Comparison of ENCODE assay signal across 28 cellular contexts in the genomic region with DNA sequence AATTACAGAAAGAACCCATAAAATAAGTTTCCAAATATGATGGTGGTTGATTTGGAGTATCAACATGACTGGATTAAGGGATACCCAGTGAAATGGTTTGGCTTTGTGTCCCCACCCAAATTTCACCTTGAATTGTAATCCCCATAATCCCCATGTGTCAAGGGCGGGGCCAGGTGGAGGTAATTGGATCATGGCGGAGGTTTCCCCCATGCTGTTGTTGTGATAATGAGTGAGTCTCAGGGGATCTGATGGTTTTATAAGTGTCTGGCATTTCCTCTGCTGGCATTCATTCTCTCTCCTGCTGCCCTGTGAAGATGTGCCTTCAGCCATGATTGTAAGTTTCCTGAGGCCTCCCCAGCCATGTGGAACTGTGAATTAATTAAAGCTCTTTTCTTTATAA. TPM values are rescaled to one million over a fixed set of nuclear protein-coding genes. Genes with fewer than 3 reads are reported as not detected.
"Had no signal": no experiment of that assay in that cellular context is flagged by ENCODE, and none has a peak within 500 bp of the region (broad histone marks: within the 10 kb centered on the region; RNA-seq: fewer than 3 reads in every experiment).

No MANE protein-coding gene starts in this region.

- H3K27ac Mint-ChIP-seq: naive thymus-derived CD4-positive, alpha-beta T cell; stimulated activated naive CD8-positive, alpha-beta T cell treated with anti-CD3 and anti-CD28 coated beads, Interleukin-15, amount 100 ng/mL, for 72 hours had no signal

- DNase-seq: dermis blood vessel endothelial cell; effector memory CD4-positive, alpha-beta T cell; erythroblast; esophagus squamous epithelium; foreskin melanocyte; kidney; left lung; mesenchymal stem cell; midbrain; naive thymus-derived CD4-positive, alpha-beta T cell; nucleus accumbens; stimulated activated CD4-positive, alpha-beta T cell treated with anti-CD3 and anti-CD28 coated beads, Interleukin-12 subunit alpha, Interleukin-12 subunit beta, amount 100 ng/mL, for 4 hours; stimulated activated CD4-positive, alpha-beta T cell treated with anti-CD3 and anti-CD28 coated beads, Interleukin-1b, Interleukin-23, amount 100 ng/mL, for 48 hours; stimulated activated CD4-positive, alpha-beta T cell treated with anti-CD3 and anti-CD28 coated beads, Interleukin-4, amount 100 ng/mL, for 1 hour; stimulated activated CD8-positive, alpha-beta memory T cell treated with anti-CD3 and anti-CD28 coated beads, Interleukin-4, amount 100 ng/mL, for 48 hours; stimulated activated naive CD4-positive, alpha-beta T cell; stimulated activated naive CD8-positive, alpha-beta T cell treated with anti-CD3 and anti-CD28 coated beads, Interleukin-15, amount 100 ng/mL, for 72 hours; transverse colon; upper lobe of right lung; uterus had no signal

- H3K36me3 Mint-ChIP-seq: naive thymus-derived CD4-positive, alpha-beta T cell had no signal

- H3K9me3 Mint-ChIP-seq: nephron had no signal

- H3K4me1 ChIP-seq: prostate gland, uterus had no signal

- H3K27ac ChIP-seq: coronary artery, esophagus squamous epithelium, left lung, prostate gland, right atrium auricular region, suprapubic skin, transverse colon, upper lobe of right lung, uterus had no signal

- H3K4me3 Mint-ChIP-seq: naive thymus-derived CD4-positive, alpha-beta T cell; nephron; stimulated activated naive CD8-positive, alpha-beta T cell treated with anti-CD3 and anti-CD28 coated beads, Interleukin-15, amount 100 ng/mL, for 72 hours had no signal

- H3K27me3 Mint-ChIP-seq: stimulated activated naive CD8-positive, alpha-beta T cell treated with anti-CD3 and anti-CD28 coated beads, Interleukin-15, amount 100 ng/mL, for 72 hours had no signal

- H3K27me3 ChIP-seq: esophagus squamous epithelium, left lung, right atrium auricular region, suprapubic skin, transverse colon, upper lobe of right lung, uterus had no signal

- H3K4me2 ChIP-seq: smooth muscle cell had no signal

- H3K9me3 ChIP-seq: esophagus squamous epithelium, left lung, prostate gland, right atrium auricular region, suprapubic skin, transverse colon, upper lobe of right lung, uterus had no signal

- ATAC-seq: left lung; naive thymus-derived CD4-positive, alpha-beta T cell; sciatic nerve; stimulated activated naive CD8-positive, alpha-beta T cell treated with anti-CD3 and anti-CD28 coated beads, Interleukin-15, amount 100 ng/mL, for 72 hours; upper lobe of right lung had no signal

- H3K4me1 Mint-ChIP-seq: naive thymus-derived CD4-positive, alpha-beta T cell; nephron; stimulated activated naive CD8-positive, alpha-beta T cell treated with anti-CD3 and anti-CD28 coated beads, Interleukin-15, amount 100 ng/mL, for 72 hours had no signal

- H3K4me3 ChIP-seq: coronary artery, esophagus squamous epithelium, left lung, prostate gland, right atrium auricular region, smooth muscle cell, suprapubic skin, transverse colon, upper lobe of right lung, uterus had no signal

- FAIRE-seq: endometrium, kidney had no signal

- H3K36me3 ChIP-seq: prostate gland, uterus had no signal

RNA-seq across cellular contexts. Expression of gene WDFY3, which starts 39.1 kb away (rescaled TPM):
- polyA plus RNA-seq: naive thymus-derived CD4-positive, alpha-beta T cell had no signal
